ENCODE assay signal across 25 cellular contexts in genomic region chr16:66471264-66471663, GRCh38. TPM values are rescaled to one million over a fixed set of nuclear protein-coding genes. Genes with fewer than 3 reads are reported as not detected.
DNase-seq lines count a peak whose midpoint lies in the region; ATAC-seq and TF ChIP-seq lines count a peak whose summit lies in the region.
"Had no signal": no experiment of that assay in that cellular context is flagged by ENCODE, and none has a peak within 500 bp of the region (broad histone marks: within the 10 kb centered on the region; RNA-seq: fewer than 3 reads in every experiment).

No MANE protein-coding gene starts in this region.

- H3K9me3 ChIP-seq in right cardiac atrium (ENCODE audit: control insufficient read depth, low read length): no peaks in the 10 kb centered on the region
- H3K9me3 ChIP-seq in sigmoid colon: peaks cover 0 to 4% (median 0%) of the 10 kb centered on the region in 4 donors
- H3K9me3 ChIP-seq: HAP-1 had no signal

- no peaks in the 10 kb centered on the region for H3K4me1 ChIP-seq in right cardiac atrium (ENCODE audit: control insufficient read depth, insufficient read depth, low read length)
- no peaks in the 10 kb centered on the region for H3K4me1 ChIP-seq in sigmoid colon
- H3K4me1 ChIP-seq: HAP-1 had no signal

- DNase-seq in cardiac septum (ENCODE audit: low spot score): peak; percentile 60
- DNase-seq in right cardiac atrium: no peak
- DNase-seq in myocyte (ENCODE audit: low read depth): peak; percentile 42
- DNase-seq in sigmoid colon: peak; percentile 14
- DNase-seq in immature natural killer cell: no peak
- no peak for DNase-seq in KG1 (lab: John Stamatoyannopoulos, UW)
- DNase-seq in NCI-H1930 (lab: John Stamatoyannopoulos, UW): no peak
- DNase-seq: AML-193; CD4-positive, alpha-beta T cell; GM23248; HFFc6; NCI-H1048; NCI-H1417; NCI-H1694 treated with DMSO at 0.1 percent for 48 hours; NCI-H2081 treated with DMSO at 0.1 percent for 48 hours; NCI-H2171; NCI-H226; NCI-H510A; NCI-H69; SHP77 had no signal

- H3K27me3 Mint-ChIP-seq in immature natural killer cell (ENCODE audit: low read depth in 3 of 3): peaks cover 0 to 6% (median 3%) of the 10 kb centered on the region in 3 donors

- H3K9me3 Mint-ChIP-seq in immature natural killer cell: peaks cover 0 to 3% (median 0%) of the 10 kb centered on the region in 6 donors
- H3K9me3 Mint-ChIP-seq: CD4-positive, alpha-beta T cell had no signal

- H3K36me3 ChIP-seq in sigmoid colon: no peaks in the 10 kb centered on the region
- H3K36me3 ChIP-seq: BLaER1 treated with 17β-estradiol and CSF1 and Interleukin-3, amounts not matched to agents 10 nM and 100 nM; HAP-1 had no signal

- peaks cover 0 to 6% (median 2%) of the 10 kb centered on the region in 3 donors for H3K36me3 Mint-ChIP-seq in immature natural killer cell

- no peak for TF ChIP-seq CTCF in sigmoid colon (IDR thresholded peaks at IDR 0.05)

- H3K4me3 ChIP-seq in right cardiac atrium (ENCODE audit: low read length) (no peak overlapping the region), sigmoid colon (no peak overlapping the region)
- H3K4me3 ChIP-seq: BLaER1 treated with 17β-estradiol and CSF1 and Interleukin-3, amounts not matched to agents 10 nM and 100 nM; GM23248; HAP-1; K562 had no signal

- no peaks in the 10 kb centered on the region for H3K27me3 ChIP-seq in right cardiac atrium (ENCODE audit: control insufficient read depth, insufficient read depth)
- H3K27me3 ChIP-seq in sigmoid colon: peaks cover 0 to 16% (median 0%) of the 10 kb centered on the region in 3 donors
- H3K27me3 ChIP-seq: BLaER1 treated with 17β-estradiol and CSF1 and Interleukin-3, amounts not matched to agents 10 nM and 100 nM had no signal

- 95% methylated on average over 10 of the region's 10 CpGs for WGBS in right cardiac atrium
- 95% methylated on average over 10 of the region's 10 CpGs for WGBS in sigmoid colon, 2 donors

- intact Hi-C loops in cardiac septum (cut with DNase I): no loop called here
- intact Hi-C loops in right cardiac atrium (cut with DNase I): loop anchor here in 2 of 4 donors (10.0 kb wide), 1 partner anchor 134 kb away; the partner anchor contains the start of gene CMTM3 (in 2 of the 2)
- intact Hi-C loops in sigmoid colon (cut with DNase I): no loop called here

- TF ChIP-seq EP300 in sigmoid colon (IDR thresholded peaks at IDR 0.05): no peak

- no peak overlapping the region for H3K4me3 Mint-ChIP-seq in immature natural killer cell
- H3K4me3 Mint-ChIP-seq: CD4-positive, alpha-beta T cell; HFFc6 had no signal

- H3K4me1 Mint-ChIP-seq in immature natural killer cell: peaks cover 13 to 21% of the 10 kb centered on the region in 2 donors

- no peak overlapping the region for H3K27ac Mint-ChIP-seq in immature natural killer cell
- H3K27ac Mint-ChIP-seq: CD4-positive, alpha-beta T cell; HFFc6 had no signal

- H3K27ac ChIP-seq in right cardiac atrium (ENCODE audit: low read length) (no peak overlapping the region), sigmoid colon (no peak overlapping the region)
- H3K27ac ChIP-seq: BLaER1 treated with 17β-estradiol and CSF1 and Interleukin-3, amounts not matched to agents 10 nM and 100 nM; GM23248; RWPE1 had no signal

- TF ChIP-seq POLR2A in sigmoid colon (IDR thresholded peaks at IDR 0.05): no peak

- no peak for ATAC-seq in right cardiac atrium
- ATAC-seq: K562 had no signal

RNA-seq across cellular contexts. Expression of gene BEAN1, which starts 44.2 kb away (rescaled TPM):
- 2.8 TPM for total RNA-seq in cardiac septum
- total RNA-seq in right cardiac atrium: 1 to 10 TPM in 3 of 4 donors, under 1 TPM in 1; 0.79 to 1.5 (median 1.2) TPM
- 0.41 TPM for polyA plus RNA-seq in right cardiac atrium
- 15.3 and 19.1 TPM in 2 replicates for total RNA-seq in myocyte
- 8.9 TPM for polyA plus RNA-seq in myocyte (2012)
- under 1 TPM in 1 of 4 donors, not detected in 3; 0.41 TPM for total RNA-seq in sigmoid colon
- polyA plus RNA-seq in sigmoid colon: under 1 TPM in 1 of 3 donors, not detected in 2; 0.35 TPM
- under 1 TPM in 1 of 3 donors, not detected in 2; 0.32 TPM for polyA plus RNA-seq in immature natural killer cell
- total RNA-seq: CD4-positive, alpha-beta T cell; HFFc6; K562 had no signal
- polyA plus RNA-seq: AG04450, K562 had no signal

Comparison
In these comparisons a context has a peak if more than half of its experiments do, and no peak if none do; other contexts are left out.
1. DNase-seq: peak in cardiac septum (single experiment), myocyte (single experiment) and sigmoid colon (single experiment); none in right cardiac atrium (0 of 3), immature natural killer cell (0 of 3), KG1 (single experiment) and NCI-H1930 (0 of 2).